ENCODE assay signal across 10 cellular contexts in the genomic region with DNA sequence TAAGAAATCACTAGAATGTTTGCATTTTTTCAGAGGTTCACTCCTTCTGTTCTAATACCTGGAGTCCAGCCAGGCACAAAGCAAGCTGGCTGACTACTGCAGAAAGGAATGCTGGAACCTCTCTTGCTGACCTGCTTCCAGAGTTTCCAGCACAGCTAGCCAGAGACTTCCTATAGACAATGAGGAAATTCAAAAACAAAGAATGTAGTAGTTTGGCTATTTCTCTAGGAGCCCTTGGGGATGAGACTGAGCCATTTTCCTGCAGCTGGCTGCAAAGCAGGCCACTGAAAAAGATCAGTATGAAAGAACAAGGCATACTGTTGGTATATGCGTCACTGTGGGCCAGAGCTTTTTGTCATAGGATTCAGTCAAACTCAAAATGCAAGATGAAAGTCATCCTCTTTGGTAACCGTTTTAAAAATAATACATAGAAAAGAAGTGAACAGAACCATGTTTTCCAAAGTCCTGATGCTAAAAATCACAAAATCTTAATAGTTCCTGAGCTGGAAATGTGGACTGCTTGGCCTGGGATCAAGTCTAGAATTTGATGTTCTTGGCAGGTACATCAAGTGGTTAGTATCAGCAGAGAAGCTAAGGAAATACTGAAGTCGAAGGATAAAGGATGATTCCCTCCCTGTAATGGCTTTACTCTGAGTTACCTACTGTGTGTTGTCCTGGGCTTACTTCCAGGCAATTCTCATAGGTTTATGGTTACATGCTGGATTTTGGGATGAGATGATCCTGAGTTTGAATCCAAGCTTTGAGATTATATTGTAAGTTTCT. TPM values are rescaled to one million over a fixed set of nuclear protein-coding genes. Genes with fewer than 3 reads are reported as not detected.
DNase-seq lines count a peak whose midpoint lies in the region; ATAC-seq lines count a peak whose summit lies in the region.
"Had no signal": no experiment of that assay in that cellular context is flagged by ENCODE, and none has a peak within 500 bp of the region (broad histone marks: within the 10 kb centered on the region; RNA-seq: fewer than 3 reads in every experiment).

No MANE protein-coding gene starts in this region.

- ATAC-seq in left cardiac atrium, result peak; percentile 88 to 95
- no peak for ATAC-seq in GM18498 (IDR thresholded peaks at IDR 0.05; ENCODE audit: unreplicated experiment)
- no peak for ATAC-seq in HG03139 (IDR thresholded peaks at IDR 0.05; ENCODE audit: unreplicated experiment)

- intact Hi-C loops in left cardiac atrium (cut with DNase I), result no loop called here

- peak; percentile 65 for DNase-seq in ELF-1 (ENCODE audit: low read depth, low spot score)
- peak; percentile 97 for DNase-seq in amniotic epithelial cell (ENCODE audit: low read depth)
- DNase-seq in left cardiac atrium, result peak; percentile 46
- peak; percentile 32 for DNase-seq in putamen (ENCODE audit: low spot score)
- DNase-seq in SIG-M5 (lab: John Stamatoyannopoulos, UW), result no peak
- DNase-seq in NCI-H69 (lab: John Stamatoyannopoulos, UW), result no peak
- DNase-seq: activated naive CD8-positive, alpha-beta T cell treated with anti-CD3 and anti-CD28 coated beads for 36 hours; NCI-H1092 had no signal

RNA-seq across cellular contexts. Expression of gene DSEL, which starts 9.0 kb away (rescaled TPM):
- 1 to 10 TPM; 6.1 to 7.2 TPM for total RNA-seq in left cardiac atrium

Comparison
In these comparisons a context has a peak if more than half of its experiments do, and no peak if none do; other contexts are left out.
1. DNase-seq: peak in ELF-1 (single experiment), amniotic epithelial cell (single experiment), left cardiac atrium (single experiment) and putamen (single experiment); none in SIG-M5 (single experiment) and NCI-H69 (single experiment).
2. ATAC-seq: peak in left cardiac atrium (2 of 2); none in GM18498 (single experiment) and HG03139 (single experiment).